ENCODE assay signal across 10 cellular contexts in the genomic region with DNA sequence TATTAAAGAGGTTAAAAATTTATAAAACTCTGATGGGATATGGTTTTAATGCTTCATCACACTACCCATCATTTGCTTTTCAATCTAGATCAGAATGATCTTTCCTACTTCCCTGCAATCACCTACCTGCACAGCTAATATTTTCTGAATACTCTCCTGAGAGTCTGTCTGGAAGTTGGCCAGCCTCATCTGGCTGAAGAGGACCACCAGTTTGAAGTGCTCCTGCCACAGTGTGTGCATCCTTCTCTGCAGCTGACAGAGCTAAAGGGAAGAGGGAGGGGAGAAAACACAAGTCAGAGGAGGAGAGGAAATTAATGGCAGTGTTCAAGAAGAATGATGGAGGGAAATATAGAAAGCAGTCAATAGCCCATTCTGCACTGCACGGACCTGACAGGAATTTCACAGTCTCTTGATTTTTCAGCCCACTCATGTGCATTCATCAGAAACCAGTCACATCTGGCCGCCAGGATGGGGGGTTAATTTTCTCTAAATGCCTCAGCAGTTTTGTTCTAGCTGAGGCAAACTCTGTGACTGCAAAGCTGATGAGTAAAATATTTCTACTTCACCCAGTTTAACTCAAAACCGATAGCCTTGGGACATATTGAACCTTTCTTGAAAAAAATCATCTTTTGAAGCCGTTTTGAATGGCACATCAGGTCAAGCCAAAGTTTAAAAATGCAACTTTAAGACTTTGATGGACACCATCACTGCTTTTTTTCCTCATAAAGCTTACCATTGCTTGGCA.
DNase-seq lines count a peak whose midpoint lies in the region; ATAC-seq and TF ChIP-seq lines count a peak whose summit lies in the region.
"Had no signal": no experiment of that assay in that cellular context is flagged by ENCODE, and none has a peak within 500 bp of the region (broad histone marks: within the 10 kb centered on the region; RNA-seq: fewer than 3 reads in every experiment).

No MANE protein-coding gene starts in this region.

- no peak for TF ChIP-seq EP300 in tibial nerve (IDR thresholded peaks at IDR 0.05)

- TF ChIP-seq POLR2A in breast epithelium (IDR thresholded peaks at IDR 0.05) (no peak), tibial nerve (IDR thresholded peaks at IDR 0.05) (no peak)

- H3K27me3 ChIP-seq in breast epithelium (no peaks in the 10 kb centered on the region), tibial nerve (no peaks in the 10 kb centered on the region)

- no peak overlapping the region for H3K4me3 ChIP-seq in breast epithelium
- H3K4me3 ChIP-seq in tibial nerve = no peak overlapping the region

- H3K27ac ChIP-seq in breast epithelium (no peak overlapping the region), tibial nerve (no peak overlapping the region)

- H3K4me1 ChIP-seq in breast epithelium (no peaks in the 10 kb centered on the region), tibial nerve (no peaks in the 10 kb centered on the region)

- DNase-seq in iris pigment epithelial cell (ENCODE audit: low read depth) = peak; percentile 1
- DNase-seq in islet precursor cell = no peak
- no peak for DNase-seq in breast epithelium (ENCODE audit: low spot score in 2 of 2)
- no peak for DNase-seq in DMS 273 treated with DMSO at 0.1 percent for 48 hours (lab: John Stamatoyannopoulos, UW)
- no peak for DNase-seq in tibial nerve (ENCODE audit: low spot score in 2 of 2)
- DNase-seq: activated naive CD4-positive, alpha-beta T cell treated with anti-CD3 and anti-CD28 coated beads, Interleukin-2, amount 50 U/mL, for 16 hours; H9 had no signal

- peak; percentile 82 for ATAC-seq in GM18511 (IDR thresholded peaks at IDR 0.05; ENCODE audit: unreplicated experiment)
- peak; percentile 89 for ATAC-seq in HG02588 (IDR thresholded peaks at IDR 0.05; ENCODE audit: unreplicated experiment)
- peak; percentile 81 for ATAC-seq in HG03575 (IDR thresholded peaks at IDR 0.05; ENCODE audit: extremely low read depth, insufficient number of reproducible peaks, low FRiP score, unreplicated experiment)

- WGBS in tibial nerve, 2 donors = 37 to 39% methylated on average over 4 of the region's 4 CpGs

- intact Hi-C loops in breast epithelium (cut with DNase I; ENCODE audit: low total_unique reads) = no loop called here

- H3K36me3 ChIP-seq in breast epithelium = peaks cover 5% of the 10 kb centered on the region
- H3K36me3 ChIP-seq in tibial nerve = no peaks in the 10 kb centered on the region

- no peaks in the 10 kb centered on the region for H3K9me3 ChIP-seq in breast epithelium
- no peaks in the 10 kb centered on the region for H3K9me3 ChIP-seq in tibial nerve

- no peak for TF ChIP-seq CTCF in breast epithelium (IDR thresholded peaks at IDR 0.05)
- no peak for TF ChIP-seq CTCF in tibial nerve (IDR thresholded peaks at IDR 0.05)
